ENCODE assay signal across 8 cellular contexts in the genomic region with DNA sequence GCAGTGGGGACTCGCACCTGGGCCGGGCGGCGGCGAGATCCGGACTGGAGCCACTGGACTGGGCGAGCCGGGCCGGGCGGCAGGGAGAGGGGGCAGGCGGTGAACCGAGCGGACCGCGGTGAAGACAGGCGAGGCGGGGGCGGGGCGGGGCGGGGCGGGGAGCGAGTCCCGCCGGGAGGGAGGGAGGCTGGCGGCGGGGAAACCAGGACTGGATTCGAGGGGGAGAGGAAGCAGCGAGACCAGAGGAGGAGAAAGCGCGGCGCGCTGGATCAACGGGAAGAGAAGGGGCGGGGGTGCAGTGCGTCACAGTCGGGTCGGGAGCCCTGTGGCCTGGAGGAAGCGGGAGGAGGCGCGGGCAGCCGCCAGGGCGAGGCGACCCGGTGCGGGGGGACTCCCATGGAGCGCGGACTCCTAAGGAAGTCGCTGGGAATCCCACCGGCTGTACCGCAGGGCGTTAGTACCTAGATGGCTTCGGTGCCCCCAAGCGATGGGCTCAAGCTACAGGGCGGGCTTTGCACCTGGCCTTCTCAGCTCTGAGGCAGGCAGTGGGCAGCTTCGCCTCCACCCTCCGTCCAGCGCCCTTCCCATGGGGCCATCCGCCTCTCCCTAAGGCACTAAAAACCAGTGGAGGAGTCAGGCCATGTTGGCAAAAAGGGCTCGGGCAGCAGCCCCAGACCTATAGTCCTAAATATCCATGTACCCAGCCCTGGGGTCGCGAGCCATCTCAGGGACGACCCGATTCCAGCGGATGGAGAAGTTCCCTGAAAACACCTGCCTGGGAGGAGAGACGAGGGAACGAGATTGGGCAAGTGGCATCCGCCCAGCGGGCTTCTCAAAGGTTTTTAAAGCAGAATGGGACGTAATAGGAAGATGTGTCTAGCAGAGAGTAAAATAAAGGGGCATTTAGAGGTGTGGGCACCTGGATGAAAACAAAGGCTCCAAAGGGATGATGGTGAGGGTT. TPM values are rescaled to one million over a fixed set of nuclear protein-coding genes. Genes with fewer than 3 reads are reported as not detected.
DNase-seq lines count a peak whose midpoint lies in the region; ATAC-seq and TF ChIP-seq lines count a peak whose summit lies in the region.

Gene TMEM121B, minus strand, starts transcription at position 126 of the 961 bp plus-strand sequence. CDS start 233 bp downstream, outside the sequence.

- ATAC-seq in GM18909 (IDR thresholded peaks at IDR 0.05; ENCODE audit: poor library complexity, unreplicated experiment) (no peak), HG02852 (IDR thresholded peaks at IDR 0.05; ENCODE audit: unreplicated experiment) (no peak)

- peak within 1 kb of the TSS; percentile 32 for H3K4me3 ChIP-seq in HFF-Myc (replicated peaks; ENCODE audit: low read depth, low read length)

- DNase-seq in AML-193 (lab: John Stamatoyannopoulos, UW): peak; percentile 17 to 29
- DNase-seq in HFF-Myc (ENCODE audit: extremely low read depth, low read depth): no peak
- DNase-seq in NCI-H748 (lab: John Stamatoyannopoulos, UW; ENCODE audit: unreplicated experiment): peak; percentile 85
- peak in 55 of 58 donors; percentile 26 to 87 (median 61) for DNase-seq in anterior cingulate cortex (lab: John Stamatoyannopoulos, UW)
- DNase-seq in hypothalamus (lab: John Stamatoyannopoulos, UW): peak in 45 of 51 donors; percentile 21 to 77 (median 51)
- DNase-seq in pulmonary artery endothelial cell (ENCODE audit: low read depth, low spot score): peak; percentile 7

- no peak for TF ChIP-seq CTCF in HFF-Myc (IDR thresholded peaks at IDR 0.05; ENCODE audit: low read depth, low read length, missing control alignments)

RNA-seq across cellular contexts. Expression of gene TMEM121B, which starts in this region (rescaled TPM):
- 0.04 and 0.20 TPM in 2 replicates for total RNA-seq in pulmonary artery endothelial cell

Comparison
In these comparisons a context has a peak if more than half of its experiments do, and no peak if none do; other contexts are left out.
1. Peak in DNase-seq in pulmonary artery endothelial cell; RNA of the gene not detected or under 1 TPM.